ENCODE assay signal across 33 cellular contexts in genomic region chr9:104974053-104974983, GRCh38. TPM values are rescaled to one million over a fixed set of nuclear protein-coding genes. Genes with fewer than 3 reads are reported as not detected.
DNase-seq lines count a peak whose midpoint lies in the region; ATAC-seq, FAIRE-seq and TF ChIP-seq lines count a peak whose summit lies in the region.
"Had no signal": no experiment of that assay in that cellular context is flagged by ENCODE, and none has a peak within 500 bp of the region (broad histone marks: within the 10 kb centered on the region; RNA-seq: fewer than 3 reads in every experiment).

No MANE protein-coding gene starts in this region.

- peak overlapping the region; percentile 6 to 8 for H2BK12ac ChIP-seq in mesenchymal stem cell (ENCODE audit: low read length in 2 of 2)

- FAIRE-seq in GM12892 (lab: Jason Lieb, UNC) (no peak), frontal cortex (lab: Jason Lieb, UNC) (no peak)

- H3K4me1 Mint-ChIP-seq in CD4-positive, alpha-beta T cell (ENCODE audit: low read depth), result peaks cover 24% of the 10 kb centered on the region
- H3K4me1 Mint-ChIP-seq: immature natural killer cell had no signal

- H3K4me3 Mint-ChIP-seq in CD4-positive, alpha-beta T cell, result no peak overlapping the region
- H3K4me3 Mint-ChIP-seq: activated CD4-positive, alpha-beta memory T cell treated with anti-CD3 and anti-CD28 coated beads for 36 hours; activated T-cell treated with anti-CD3 and anti-CD28 coated beads, Interleukin-2, amount 50 U/mL, for 72 hours; CD14-positive monocyte; immature natural killer cell; naive thymus-derived CD8-positive, alpha-beta T cell had no signal

- H3K9ac ChIP-seq in mesenchymal stem cell (ENCODE audit: low read length), result no peak overlapping the region

- no peak overlapping the region for H3K23ac ChIP-seq in mesenchymal stem cell (ENCODE audit: low read length in 2 of 2)

- no peak overlapping the region for H3K4me3 ChIP-seq in mesenchymal stem cell (ENCODE audit: insufficient read depth in 1 of 2, low read depth in 1 of 2, low read length in 2 of 2)
- H3K4me3 ChIP-seq: coronary artery, left lung, Peyer's patch, smooth muscle cell, suprapubic skin had no signal

- no peak overlapping the region for H2BK5ac ChIP-seq in mesenchymal stem cell (ENCODE audit: low read depth, low read length, poor library complexity, severe bottlenecking)

- no peak overlapping the region for H2BK15ac ChIP-seq in mesenchymal stem cell (ENCODE audit: low read depth, poor library complexity, severe bottlenecking)

- no peak overlapping the region for H3K18ac ChIP-seq in mesenchymal stem cell (ENCODE audit: low read depth in 1 of 2, low read length in 2 of 2)

- H3K4me2 ChIP-seq in mesenchymal stem cell (ENCODE audit: low read length, poor library complexity, severe bottlenecking), result no peak overlapping the region
- H3K4me2 ChIP-seq: smooth muscle cell had no signal

- H3K4ac ChIP-seq in mesenchymal stem cell (ENCODE audit: low read depth in 1 of 2, low read length in 2 of 2), result no peak overlapping the region

- H2AFZ ChIP-seq in mesenchymal stem cell (ENCODE audit: low read depth, low read length), result no peak overlapping the region

- ATAC-seq in CD4-positive, alpha-beta T cell (ENCODE audit: poor library complexity), result peak; percentile 41
- no peak for ATAC-seq in HG02885 (IDR thresholded peaks at IDR 0.05; ENCODE audit: poor library complexity, unreplicated experiment)
- ATAC-seq: activated T-cell treated with anti-CD3 and anti-CD28 coated beads, Interleukin-2, amount 50 U/mL, for 72 hours; HCT116; naive thymus-derived CD8-positive, alpha-beta T cell had no signal

- no peak overlapping the region for H4K8ac ChIP-seq in mesenchymal stem cell (ENCODE audit: low read length)

- H3K9me3 ChIP-seq in CD4-positive, alpha-beta T cell (ENCODE audit: control insufficient read depth, low read length), result no peaks in the 10 kb centered on the region
- H3K9me3 ChIP-seq in mesenchymal stem cell (ENCODE audit: control insufficient read depth, low read length), result no peaks in the 10 kb centered on the region
- H3K9me3 ChIP-seq: left lung, Peyer's patch, suprapubic skin had no signal

- peaks cover 8% of the 10 kb centered on the region for H3K27me3 Mint-ChIP-seq in CD4-positive, alpha-beta T cell

- H3K14ac ChIP-seq in mesenchymal stem cell (ENCODE audit: low read length in 2 of 2), result no peak overlapping the region

- 78% methylated on average over 5 of the region's 8 CpGs for WGBS in mesenchymal stem cell

- H3K36me3 ChIP-seq in mesenchymal stem cell (ENCODE audit: control insufficient read depth in 1 of 2, insufficient read depth in 2 of 2, low read depth in 1 of 2, low read length in 2 of 2), result no peaks in the 10 kb centered on the region
- H3K36me3 ChIP-seq: left lung, Peyer's patch, suprapubic skin had no signal

- intact Hi-C loops in CD4-positive, alpha-beta T cell (cut with DNase I, micrococcal nuclease), result no loop called here

- TF ChIP-seq POLR2A in GM12892 (IDR thresholded peaks at IDR 0.05; ENCODE audit: low read depth, low read length), result no peak

- no peaks in the 10 kb centered on the region for H3K79me1 ChIP-seq in mesenchymal stem cell (replicated peaks; ENCODE audit: low read length, poor library complexity, severe bottlenecking)

- no peak overlapping the region for H4K91ac ChIP-seq in mesenchymal stem cell (ENCODE audit: low read length)

- H3K9me3 Mint-ChIP-seq in CD4-positive, alpha-beta T cell, result no peaks in the 10 kb centered on the region
- H3K9me3 Mint-ChIP-seq: activated CD4-positive, alpha-beta memory T cell treated with anti-CD3 and anti-CD28 coated beads for 36 hours; activated T-cell treated with anti-CD3 and anti-CD28 coated beads, Interleukin-2, amount 50 U/mL, for 72 hours; CD14-positive monocyte; immature natural killer cell; naive thymus-derived CD8-positive, alpha-beta T cell had no signal

- no peaks in the 10 kb centered on the region for H3K27me3 ChIP-seq in CD4-positive, alpha-beta T cell (ENCODE audit: control insufficient read depth, insufficient read depth, low read length)
- H3K27me3 ChIP-seq in mesenchymal stem cell (ENCODE audit: control insufficient read depth in 1 of 2, insufficient read depth in 1 of 2, low read length in 2 of 2), result no peaks in the 10 kb centered on the region
- H3K27me3 ChIP-seq: left lung, Peyer's patch, suprapubic skin had no signal

- POLR2A ChIA-PET in CD4-positive, alpha-beta T cell (lab: Charles Lee), result no interaction called here

- H3K27ac Mint-ChIP-seq in CD4-positive, alpha-beta T cell, result no peak overlapping the region
- H3K27ac Mint-ChIP-seq: activated CD4-positive, alpha-beta memory T cell treated with anti-CD3 and anti-CD28 coated beads for 36 hours; activated T-cell treated with anti-CD3 and anti-CD28 coated beads, Interleukin-2, amount 50 U/mL, for 72 hours; immature natural killer cell; naive thymus-derived CD8-positive, alpha-beta T cell had no signal

- H2AK5ac ChIP-seq in mesenchymal stem cell (ENCODE audit: low read length, severe bottlenecking), result no peak overlapping the region

- no peak for TF ChIP-seq CTCF in CD4-positive, alpha-beta T cell (IDR thresholded peaks at IDR 0.05)

- H2BK120ac ChIP-seq in mesenchymal stem cell (ENCODE audit: low read depth, low read length), result no peak overlapping the region

- H3K27ac ChIP-seq in CD4-positive, alpha-beta T cell (ENCODE audit: low read depth, low read length), result no peak overlapping the region
- H3K27ac ChIP-seq in mesenchymal stem cell (ENCODE audit: low read length, poor library complexity, severe bottlenecking), result no peak overlapping the region
- H3K27ac ChIP-seq: 22Rv1, coronary artery, epithelial cell of prostate, left lung, Peyer's patch, suprapubic skin had no signal

- DNase-seq in NOMO-1 treated with DMSO at 0.1 percent for 48 hours (lab: John Stamatoyannopoulos, UW; ENCODE audit: unreplicated experiment) (peak; percentile 23), NOMO-1 treated with dmso at 0.1 percent for 144 hours (lab: John Stamatoyannopoulos, UW; ENCODE audit: unreplicated experiment) (no peak), OCI-M1 (lab: John Stamatoyannopoulos, UW) (peak; percentile 81), mesenchymal stem cell (no peak), GM12892 (ENCODE audit: insufficient read length) (no peak), frontal cortex (ENCODE audit: low spot score in 2 of 2) (no peak)
- DNase-seq in CD4-positive, alpha-beta T cell, result no peak
- DNase-seq: activated CD4-positive, alpha-beta memory T cell treated with anti-CD3 and anti-CD28 coated beads for 36 hours; activated T-cell treated with anti-CD3 and anti-CD28 coated beads, Interleukin-2, amount 50 U/mL, for 72 hours; DMS79; effector CD8-positive, alpha-beta T cell; GDM1; hypothalamus; immature natural killer cell; left lung; midbrain; naive thymus-derived CD8-positive, alpha-beta T cell; NCI-H1105; NCI-H1930; NCI-H524; Peyer's patch; retina; stimulated activated CD4-positive, alpha-beta T cell treated with anti-CD3 and anti-CD28 coated beads, Interleukin-1b, Interleukin-23, amount 100 ng/mL, for 48 hours; stimulated activated naive CD4-positive, alpha-beta T cell treated with Interleukin-2 at 50 U/mL for 16 hours; T1000 had no signal

- CTCF ChIA-PET in CD4-positive, alpha-beta T cell (lab: Charles Lee), result interaction anchor here (2.0 kb wide), 1 partner anchor 48 kb away, joined by 5 read pairs; no protein-coding TSS in a partner anchor

- no peaks in the 10 kb centered on the region for H3K36me3 Mint-ChIP-seq in CD4-positive, alpha-beta T cell (ENCODE audit: low read depth)
- H3K36me3 Mint-ChIP-seq: activated CD4-positive, alpha-beta memory T cell treated with anti-CD3 and anti-CD28 coated beads for 36 hours; CD14-positive monocyte; naive thymus-derived CD8-positive, alpha-beta T cell had no signal

- H3K4me1 ChIP-seq in mesenchymal stem cell (ENCODE audit: control insufficient read depth, insufficient read depth, low read depth, low read length), result no peaks in the 10 kb centered on the region

RNA-seq across cellular contexts. Expression of gene ABCA1, which starts 46.4 kb away (rescaled TPM):
- 10 to 100 TPM; 14.1 to 16.9 TPM for total RNA-seq in CD4-positive, alpha-beta T cell
- polyA plus RNA-seq in mesenchymal stem cell (2013, experiment 1 of 2), result 27.2 TPM
- polyA plus RNA-seq in mesenchymal stem cell (2013, experiment 2 of 2), result 25.4 TPM
- 0.06 TPM for polyA plus RNA-seq in GM12892 (2012; ENCODE audit: missing spikeins)
- total RNA-seq in frontal cortex, result 28.5 TPM

Comparison
In these comparisons a context has a peak if more than half of its experiments do, and no peak if none do; other contexts are left out.
1. DNase-seq: peak in NOMO-1 treated with DMSO at 0.1 percent for 48 hours (single experiment) and OCI-M1 (single experiment); none in NOMO-1 treated with dmso at 0.1 percent for 144 hours (single experiment), CD4-positive, alpha-beta T cell (0 of 10), mesenchymal stem cell (single experiment), GM12892 (single experiment) and frontal cortex (0 of 2).